Comparison of ENCODE assay signal across 36 cellular contexts in the genomic region with DNA sequence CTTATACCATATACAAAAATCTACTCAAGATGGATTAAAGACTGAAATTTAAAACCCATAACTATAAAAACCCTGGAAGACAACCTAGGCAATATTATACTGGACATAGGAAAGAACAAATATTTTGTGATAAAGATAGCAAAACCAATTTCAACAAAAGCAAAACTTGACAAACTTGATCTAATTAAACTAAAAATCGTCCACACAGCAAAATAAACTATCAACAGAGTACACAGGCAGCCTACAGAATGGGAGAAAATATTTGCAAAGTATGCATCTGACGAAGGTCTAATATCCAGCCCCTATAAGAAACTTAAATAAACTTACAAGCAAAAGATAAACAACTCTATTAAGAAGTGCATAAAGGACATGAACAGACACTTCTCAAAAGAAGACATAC.
DNase-seq lines count a peak whose midpoint lies in the region; ATAC-seq, FAIRE-seq and TF ChIP-seq lines count a peak whose summit lies in the region.
"Had no signal": no experiment of that assay in that cellular context is flagged by ENCODE, and none has a peak within 500 bp of the region (broad histone marks: within the 10 kb centered on the region; RNA-seq: fewer than 3 reads in every experiment).

No MANE protein-coding gene starts in this region.

- H3K9ac ChIP-seq in HepG2 (ENCODE audit: insufficient read depth, low read depth, low read length), result no peak overlapping the region
- H3K9ac ChIP-seq in IMR-90 (ENCODE audit: low read depth, low read length), result no peak overlapping the region
- H3K9ac ChIP-seq in K562 (ENCODE audit: insufficient read depth in 1 of 2, low read depth in 2 of 2, low read length in 2 of 2), result no peak overlapping the region
- H3K9ac ChIP-seq: BLaER1; BLaER1 treated with 17β-estradiol and CSF1 and Interleukin-3, amounts not matched to agents 10 nM and 100 nM had no signal

- no peak overlapping the region for H2BK5ac ChIP-seq in IMR-90 (ENCODE audit: low read depth, low read length, poor library complexity, severe bottlenecking)

- no peaks in the 10 kb centered on the region; the same call in 1 of the 2 replicates for H3K9me1 ChIP-seq in IMR-90 (ENCODE audit: insufficient read depth, low read length)
- no peaks in the 10 kb centered on the region for H3K9me1 ChIP-seq in K562 (ENCODE audit: control insufficient read depth, insufficient read depth, low read length)

- no peak overlapping the region for H4K8ac ChIP-seq in IMR-90 (ENCODE audit: low read depth in 2 of 2, low read length in 2 of 2)

- H3K4me1 Mint-ChIP-seq in naive thymus-derived CD8-positive, alpha-beta T cell, result no peaks in the 10 kb centered on the region
- H3K4me1 Mint-ChIP-seq: B cell; CD14-positive monocyte; CD4-positive, CD25-positive, alpha-beta regulatory T cell; CD8-positive, alpha-beta memory T cell had no signal

- H2BK15ac ChIP-seq in IMR-90 (ENCODE audit: low read depth, low read length), result no peak overlapping the region

- peaks cover 0 to 8% (median 0%) of the 10 kb centered on the region in 9 donors for H3K9me3 Mint-ChIP-seq in naive thymus-derived CD8-positive, alpha-beta T cell
- H3K9me3 Mint-ChIP-seq: CD4-positive, alpha-beta T cell; CD8-positive, alpha-beta T cell had no signal

- no peaks in the 10 kb centered on the region for H3K4me1 ChIP-seq in HepG2 (ENCODE audit: insufficient read depth, low read length)
- H3K4me1 ChIP-seq in right lobe of liver, result no peaks in the 10 kb centered on the region
- H3K4me1 ChIP-seq in A549, result no peaks in the 10 kb centered on the region
- H3K4me1 ChIP-seq in IMR-90 (ENCODE audit: control insufficient read depth, insufficient read depth, low read length), result peaks cover 2% of the 10 kb centered on the region; the same call in 1 of the 2 replicates
- H3K4me1 ChIP-seq in K562 (replicated peaks in 1 of 2; ENCODE audit: control insufficient read depth in 2 of 2, insufficient read depth in 2 of 2, low read length in 2 of 2), result no peaks in the 10 kb centered on the region
- H3K4me1 ChIP-seq: BLaER1; BLaER1 treated with 17β-estradiol and CSF1 and Interleukin-3, amounts not matched to agents 10 nM and 100 nM; Caco-2 had no signal

- H2AK5ac ChIP-seq in IMR-90 (ENCODE audit: low read depth, low read length), result no peak overlapping the region

- no peaks in the 10 kb centered on the region for H3K9me3 ChIP-seq in HepG2 (ENCODE audit: low read length)
- H3K9me3 ChIP-seq in right lobe of liver, result no peaks in the 10 kb centered on the region
- no peaks in the 10 kb centered on the region for H3K9me3 ChIP-seq in A549
- no peaks in the 10 kb centered on the region for H3K9me3 ChIP-seq in IMR-90 (ENCODE audit: control insufficient read depth, insufficient read depth, low read length)
- peaks cover 2% of the 10 kb centered on the region for H3K9me3 ChIP-seq in K562 (replicated peaks; ENCODE audit: control insufficient read depth, insufficient read depth, low read depth, low read length)
- H3K9me3 ChIP-seq: BE2C; BLaER1; BLaER1 treated with 17β-estradiol and CSF1 and Interleukin-3, amounts not matched to agents 10 nM and 100 nM; Caco-2 had no signal

- no peak for FAIRE-seq in HepG2 (lab: Jason Lieb, UNC)
- no peak for FAIRE-seq in A549 (lab: Jason Lieb, UNC)
- FAIRE-seq in K562 (lab: Jason Lieb, UNC), result no peak
- FAIRE-seq: A204.1, D721Med had no signal

- DNase-seq in HepG2 (ENCODE audit: low spot score), result no peak
- no peak for DNase-seq in right lobe of liver
- DNase-seq in A549 (ENCODE audit: low read depth in 1 of 2, low spot score in 1 of 2), result no peak
- DNase-seq in IMR-90, result no peak
- DNase-seq in K562 (ENCODE audit: extremely low read depth in 1 of 4, low spot score in 3 of 4), result no peak
- DNase-seq in coronary artery (ENCODE audit: low spot score), result no peak
- DNase-seq in naive thymus-derived CD8-positive, alpha-beta T cell, result no peak
- DNase-seq: 8988T; ACHN; AML-193; BE2C; C1 segment of cervical spinal cord; Caco-2; Calu3; CD4-positive, alpha-beta memory T cell; CD4-positive, alpha-beta T cell; CD4-positive, CD25-positive, alpha-beta regulatory T cell; CD8-positive, alpha-beta memory T cell; CD8-positive, alpha-beta T cell; COR-L47; DMS 273 treated with DMSO at 0.1 percent for 48 hours; DMS153; DMS53; DMS79; DMS79 treated with DMSO at 0.1 percent for 48 hours; DND-41; EL had no signal

- H3K14ac ChIP-seq in IMR-90 (replicated peaks; ENCODE audit: low read depth, low read length), result no peak overlapping the region

- no peak overlapping the region for H4K5ac ChIP-seq in IMR-90 (ENCODE audit: low read depth, low read length)

- H3K4me3 ChIP-seq in HepG2 (replicated peaks in 1 of 3; ENCODE audit: insufficient read depth in 1 of 3, low read depth in 2 of 3, low read length in 3 of 3) (no peak overlapping the region), right lobe of liver (no peak overlapping the region), A549 (no peak overlapping the region), IMR-90 (ENCODE audit: insufficient read depth, low read depth, low read length) (no peak overlapping the region), K562 (no peak overlapping the region), coronary artery (no peak overlapping the region)
- H3K4me3 ChIP-seq: BLaER1; BLaER1 treated with 17β-estradiol and CSF1 and Interleukin-3, amounts not matched to agents 10 nM and 100 nM had no signal

- H3K36me3 Mint-ChIP-seq in naive thymus-derived CD8-positive, alpha-beta T cell, result no peaks in the 10 kb centered on the region
- H3K36me3 Mint-ChIP-seq: CD14-positive monocyte; CD4-positive, alpha-beta memory T cell; CD4-positive, CD25-positive, alpha-beta regulatory T cell had no signal

- no TSS peak for BruUV-seq in HepG2 (replicated peaks; lab: Mats Ljungman, UMichigan)
- BruUV-seq in IMR-90 (replicated peaks; lab: Mats Ljungman, UMichigan), result no TSS peak
- no TSS peak for BruUV-seq in K562 (replicated peaks; lab: Mats Ljungman, UMichigan)

- H3K4me3 Mint-ChIP-seq in naive thymus-derived CD8-positive, alpha-beta T cell, result no peak overlapping the region
- H3K4me3 Mint-ChIP-seq: B cell; CD14-positive monocyte; CD4-positive, alpha-beta memory T cell; CD4-positive, alpha-beta T cell; CD4-positive, CD25-positive, alpha-beta regulatory T cell; CD8-positive, alpha-beta memory T cell; CD8-positive, alpha-beta T cell had no signal

- H3K27ac ChIP-seq in HepG2 (ENCODE audit: extremely low read length, insufficient read depth, low read length), result no peak overlapping the region
- H3K27ac ChIP-seq in right lobe of liver, result no peak overlapping the region
- no peak overlapping the region for H3K27ac ChIP-seq in A549
- no peak overlapping the region for H3K27ac ChIP-seq in IMR-90 (ENCODE audit: insufficient read depth, low read length)
- no peak overlapping the region for H3K27ac ChIP-seq in K562 (ENCODE audit: extremely low read depth, low read depth, low read length)
- no peak overlapping the region for H3K27ac ChIP-seq in coronary artery
- H3K27ac ChIP-seq: 22Rv1; BLaER1; BLaER1 treated with 17β-estradiol and CSF1 and Interleukin-3, amounts not matched to agents 10 nM and 100 nM; C4-2B had no signal

- intact Hi-C loops in HepG2 (cut with micrococcal nuclease; ENCODE audit: unreplicated experiment) (no loop called here), right lobe of liver (cut with DNase I) (no loop called here), IMR-90 (cut with micrococcal nuclease) (no loop called here), K562 (cut with micrococcal nuclease) (no loop called here)

- TF ChIP-seq RAD21 in HepG2 (CRISPR knock-in tag; IDR thresholded peaks at IDR 0.05) (no peak), A549 (conservative IDR thresholded peaks at IDR 0.05 in 1 of 2, IDR thresholded peaks at IDR 0.05 in 1 of 2) (no peak), IMR-90 (IDR thresholded peaks at IDR 0.05; ENCODE audit: low read length) (no peak), K562 (CRISPR knock-in tag; conservative IDR thresholded peaks at IDR 0.05 in 1 of 2, IDR thresholded peaks at IDR 0.05 in 1 of 2) (no peak)

- no peak overlapping the region for H2BK120ac ChIP-seq in IMR-90 (ENCODE audit: low read depth, low read length)

- dilution Hi-C loops in IMR-90 (cut with HindIII; ENCODE audit: low sequenced_read_pairs, unreplicated experiment), result no loop called here

- CTCF ChIA-PET in HepG2 (lab: Yijun Ruan, JAX; ENCODE audit: low intra/inter-chr PET ratio, low total read pairs) (no interaction called here), A549 (lab: Yijun Ruan, JAX) (no interaction called here), IMR-90 (lab: Yijun Ruan, JAX) (no interaction called here), K562 (lab: Yijun Ruan, JAX; ENCODE audit: low intra/inter-chr PET ratio) (no interaction called here)

- no peak overlapping the region for H3K4ac ChIP-seq in IMR-90 (ENCODE audit: low read depth, low read length)

- H3K27me3 ChIP-seq in HepG2 (ENCODE audit: control insufficient read depth in 1 of 2, insufficient read depth in 2 of 2, low read length in 2 of 2) (no peaks in the 10 kb centered on the region), right lobe of liver (no peaks in the 10 kb centered on the region), IMR-90 (ENCODE audit: control insufficient read depth, insufficient read depth, low read length) (no peaks in the 10 kb centered on the region), K562 (ENCODE audit: control insufficient read depth in 2 of 2, insufficient read depth in 2 of 2, low read length in 2 of 2) (no peaks in the 10 kb centered on the region)
- H3K27me3 ChIP-seq: BE2C; BLaER1; BLaER1 treated with 17β-estradiol and CSF1 and Interleukin-3, amounts not matched to agents 10 nM and 100 nM had no signal

- ATAC-seq in HepG2 (no peak), right lobe of liver (no peak), A549 (no peak), IMR-90 (ENCODE audit: low read depth) (no peak), K562 (no peak), HG03196 (IDR thresholded peaks at IDR 0.05; ENCODE audit: unreplicated experiment) (no peak)
- no peak for ATAC-seq in naive thymus-derived CD8-positive, alpha-beta T cell
- ATAC-seq: CD8-positive, alpha-beta T cell had no signal

- no peaks in the 10 kb centered on the region for H4K20me1 ChIP-seq in HepG2 (ENCODE audit: insufficient read depth, low read length)
- H4K20me1 ChIP-seq in IMR-90 (ENCODE audit: insufficient read depth, low read length), result no peaks in the 10 kb centered on the region
- H4K20me1 ChIP-seq in K562 (replicated peaks; ENCODE audit: control insufficient read depth, insufficient read depth, low read length), result no peaks in the 10 kb centered on the region
- H4K20me1 ChIP-seq: BLaER1; BLaER1 treated with 17β-estradiol and CSF1 and Interleukin-3, amounts not matched to agents 10 nM and 100 nM had no signal

- H2AFZ ChIP-seq in HepG2 (ENCODE audit: low read length) (no peak overlapping the region), IMR-90 (replicated peaks; ENCODE audit: low read length, poor library complexity) (no peak overlapping the region), K562 (ENCODE audit: low read depth, low read length) (no peak overlapping the region)

- H2BK20ac ChIP-seq in IMR-90 (ENCODE audit: low read depth, low read length), result no peak overlapping the region

- POLR2A ChIA-PET in HepG2 (lab: Yijun Ruan, JAX) (no interaction called here), A549 (lab: Yijun Ruan, JAX) (no interaction called here), IMR-90 (lab: Charles Lee; ENCODE audit: unreplicated experiment) (no interaction called here), K562 (lab: Yijun Ruan, JAX) (no interaction called here)
- POLR2A ChIA-PET in naive thymus-derived CD8-positive, alpha-beta T cell (lab: Charles Lee), result no interaction called here

- 0% methylated on average over 2 of the region's 2 CpGs for WGBS in HepG2 (ENCODE audit: low lambda C conversion rate)
- WGBS in right lobe of liver (ENCODE audit: insufficient coverage, low coverage, low lambda C conversion rate, missing lambda C conversion rate), result 36% methylated on average over 2 of the region's 2 CpGs
- WGBS in A549 (ENCODE audit: missing lambda C conversion rate), result 36% methylated on average over 2 of the region's 2 CpGs
- WGBS in IMR-90 (ENCODE audit: extremely low coverage in 2 of 2, insufficient read length in 1 of 2), 2 experiments, result no CpG with 5 or more reads among the region's 2 CpGs
- 0% methylated on average over 2 of the region's 2 CpGs for WGBS in K562 (ENCODE audit: insufficient coverage, low coverage, missing lambda C conversion rate)

- no peaks in the 10 kb centered on the region for H3K27me3 Mint-ChIP-seq in naive thymus-derived CD8-positive, alpha-beta T cell
- H3K27me3 Mint-ChIP-seq: B cell; CD4-positive, alpha-beta memory T cell; CD4-positive, alpha-beta T cell; CD4-positive, CD25-positive, alpha-beta regulatory T cell; CD8-positive, alpha-beta memory T cell had no signal

- no peaks in the 10 kb centered on the region for H3K79me2 ChIP-seq in HepG2 (ENCODE audit: insufficient read depth, low read length)
- H3K79me2 ChIP-seq in K562 (ENCODE audit: control insufficient read depth, insufficient read depth, low read length), result no peaks in the 10 kb centered on the region

- H3K36me3 ChIP-seq in HepG2 (replicated peaks in 1 of 2; ENCODE audit: control insufficient read depth in 1 of 2, insufficient read depth in 2 of 2, low read length in 2 of 2) (no peaks in the 10 kb centered on the region), right lobe of liver (no peaks in the 10 kb centered on the region), IMR-90 (ENCODE audit: control insufficient read depth, insufficient read depth, low read length) (no peaks in the 10 kb centered on the region), K562 (ENCODE audit: control insufficient read depth, insufficient read depth, low read length) (no peaks in the 10 kb centered on the region)
- H3K36me3 ChIP-seq: BE2C; BLaER1; BLaER1 treated with 17β-estradiol and CSF1 and Interleukin-3, amounts not matched to agents 10 nM and 100 nM had no signal

- TF ChIP-seq CTCF in HepG2 (CRISPR knock-in tag; IDR thresholded peaks at IDR 0.05) (no peak), right lobe of liver (IDR thresholded peaks at IDR 0.05) (no peak), A549 (IDR thresholded peaks at IDR 0.05) (no peak), IMR-90 (conservative IDR thresholded peaks at IDR 0.05; ENCODE audit: low read depth, low read length) (no peak), K562 (IDR thresholded peaks at IDR 0.05 in 2 of 3, conservative IDR thresholded peaks at IDR 0.05 in 1 of 3; ENCODE audit: insufficient read depth in 2 of 3, low read depth in 1 of 3, low read length in 3 of 3) (no peak), coronary artery (IDR thresholded peaks at IDR 0.05) (no peak)

- H2AK9ac ChIP-seq in IMR-90 (replicated peaks; ENCODE audit: low read depth, low read length, poor library complexity), result no peak overlapping the region

- H3K4me2 ChIP-seq in HepG2 (ENCODE audit: low read depth, low read length) (no peak overlapping the region), A549 (no peak overlapping the region), IMR-90 (ENCODE audit: low read depth, low read length) (no peak overlapping the region), K562 (ENCODE audit: insufficient read depth, low read length) (no peak overlapping the region)
- H3K4me2 ChIP-seq: BLaER1; BLaER1 treated with 17β-estradiol and CSF1 and Interleukin-3, amounts not matched to agents 10 nM and 100 nM had no signal

- H4K91ac ChIP-seq in IMR-90 (ENCODE audit: insufficient read depth, low read depth, low read length), result no peak overlapping the region

- no peaks in the 10 kb centered on the region for H3K79me1 ChIP-seq in IMR-90 (ENCODE audit: low read depth in 1 of 2, low read length in 2 of 2)

- in situ Hi-C loops in HepG2 (cut with HindIII; ENCODE audit: extremely low pct_ligation_motif_present, low pct_unique_long_range_greater_than_20kb) (no loop called here), IMR-90 (cut with MboI; ENCODE audit: low sequenced_read_pairs) (no loop called here), K562 (cut with MboI) (no loop called here)

- H3K23ac ChIP-seq in IMR-90 (ENCODE audit: low read depth, low read length), result no peak overlapping the region

- TF ChIP-seq POLR2A in HepG2 (IDR thresholded peaks at IDR 0.05; ENCODE audit: insufficient read depth in 1 of 2, low read depth in 2 of 2, low read length in 2 of 2) (no peak), right lobe of liver (IDR thresholded peaks at IDR 0.05) (no peak), A549 (IDR thresholded peaks at IDR 0.05; ENCODE audit: low read length) (no peak), IMR-90 (IDR thresholded peaks at IDR 0.05; ENCODE audit: low read depth, low read length) (no peak), K562 (conservative IDR thresholded peaks at IDR 0.05) (no peak)

- no peak overlapping the region for H3K56ac ChIP-seq in IMR-90 (ENCODE audit: extremely low read depth, insufficient read depth, low read length)

- H3K27ac Mint-ChIP-seq in naive thymus-derived CD8-positive, alpha-beta T cell, result no peak overlapping the region
- H3K27ac Mint-ChIP-seq: B cell; CD14-positive monocyte; CD4-positive, alpha-beta memory T cell; CD4-positive, alpha-beta T cell; CD4-positive, CD25-positive, alpha-beta regulatory T cell; CD8-positive, alpha-beta memory T cell; CD8-positive, alpha-beta T cell had no signal

- H3K18ac ChIP-seq in IMR-90 (ENCODE audit: low read depth, low read length), result no peak overlapping the region

- TF ChIP-seq EP300 in HepG2 (IDR thresholded peaks at IDR 0.05; ENCODE audit: low read depth in 2 of 2, low read length in 2 of 2) (no peak), HepG2 (CRISPR knock-in tag; IDR thresholded peaks at IDR 0.05; ENCODE audit: borderline replicate concordance) (no peak), A549 (IDR thresholded peaks at IDR 0.05) (no peak), K562 (IDR thresholded peaks at IDR 0.05; ENCODE audit: low read length) (no peak)
